ENCODE assay signal across 25 cellular contexts in the genomic region with DNA sequence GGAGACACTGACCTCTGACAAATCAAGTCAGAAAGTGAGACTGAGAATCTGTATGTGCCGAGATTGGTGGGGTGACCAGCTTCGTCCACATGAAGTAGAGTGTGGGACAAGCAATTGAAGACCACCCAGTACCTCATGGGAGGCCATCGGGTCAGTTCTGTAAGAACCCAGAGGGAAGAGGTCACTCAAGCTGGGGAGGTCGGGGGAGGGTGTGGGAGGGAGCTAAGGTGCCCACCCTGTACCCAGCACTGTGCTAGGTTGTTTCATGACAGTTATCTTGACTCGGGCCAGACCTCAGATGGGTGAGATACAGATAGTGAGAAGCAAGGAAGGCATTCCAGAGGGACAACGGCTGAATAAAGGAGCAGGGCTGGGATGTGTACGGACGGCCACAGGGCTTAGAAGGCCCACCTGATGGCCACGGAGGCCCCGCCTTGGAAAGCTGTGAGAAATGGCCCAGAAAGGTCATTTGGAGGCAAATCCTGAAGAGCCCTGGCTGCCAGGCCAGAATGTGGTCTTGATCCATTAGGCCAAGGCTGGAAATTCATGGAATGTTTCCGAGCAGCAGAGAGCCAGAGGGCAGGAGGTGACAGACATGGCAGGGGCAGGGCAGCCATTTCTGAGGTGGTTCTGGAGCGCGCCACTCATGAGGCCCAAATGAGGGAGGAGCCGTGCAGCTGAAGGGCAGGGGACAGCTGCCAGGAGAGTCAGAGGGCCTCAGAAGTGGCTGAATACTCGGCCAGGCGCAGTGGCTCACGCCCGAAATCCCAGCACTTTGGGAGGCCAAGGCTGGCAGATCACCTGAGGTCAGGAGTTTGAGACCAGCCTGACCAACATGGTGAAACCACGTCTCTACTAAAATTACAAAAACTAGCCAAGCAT. TPM values are rescaled to one million over a fixed set of nuclear protein-coding genes. Genes with fewer than 3 reads are reported as not detected.
A peak's percentile ranks its signal among the peaks of the same experiment; 100 is the strongest.
DNase-seq lines count a peak whose midpoint lies in the region; ATAC-seq and TF ChIP-seq lines count a peak whose summit lies in the region.
"Had no signal": no experiment of that assay in that cellular context is flagged by ENCODE, and none has a peak within 500 bp of the region (broad histone marks: within the 10 kb centered on the region; RNA-seq: fewer than 3 reads in every experiment).

No MANE protein-coding gene starts in this region.

- peaks cover 2% of the 10 kb centered on the region for H3K4me1 Mint-ChIP-seq in activated naive CD8-positive, alpha-beta T cell (ENCODE audit: low read depth)
- H3K4me1 Mint-ChIP-seq in activated naive CD8-positive, alpha-beta T cell treated with anti-CD3 and anti-CD28 coated beads for 36 hours, result peaks cover 5% of the 10 kb centered on the region
- peaks cover 29% of the 10 kb centered on the region for H3K4me1 Mint-ChIP-seq in WTC11

- H3K27ac ChIP-seq in mesenchymal stem cell (ENCODE audit: low read length, poor library complexity, severe bottlenecking) (no peak overlapping the region), upper lobe of right lung (no peak overlapping the region)
- H3K27ac ChIP-seq: adrenal gland, epithelial cell of prostate, suprapubic skin, vagina had no signal

- H3K4me3 ChIP-seq in mesenchymal stem cell (ENCODE audit: insufficient read depth in 1 of 2, low read depth in 1 of 2, low read length in 2 of 2) (no peak overlapping the region), upper lobe of right lung (no peak overlapping the region)
- H3K4me3 ChIP-seq: adrenal gland, MG63, suprapubic skin, vagina had no signal

- H2AK5ac ChIP-seq in mesenchymal stem cell (ENCODE audit: low read length, severe bottlenecking), result peak overlapping the region; percentile 23

- H3K9me3 ChIP-seq in mesenchymal stem cell (ENCODE audit: control insufficient read depth, low read length) (no peaks in the 10 kb centered on the region), upper lobe of right lung (no peaks in the 10 kb centered on the region)
- H3K9me3 ChIP-seq: adrenal gland, BE2C, MG63, suprapubic skin, vagina had no signal

- no peak overlapping the region for H2BK5ac ChIP-seq in mesenchymal stem cell (ENCODE audit: low read depth, low read length, poor library complexity, severe bottlenecking)

- no peaks in the 10 kb centered on the region for H3K9me3 Mint-ChIP-seq in activated naive CD8-positive, alpha-beta T cell (ENCODE audit: low read depth)
- H3K9me3 Mint-ChIP-seq in activated naive CD8-positive, alpha-beta T cell treated with anti-CD3 and anti-CD28 coated beads for 36 hours, result no peaks in the 10 kb centered on the region
- no peaks in the 10 kb centered on the region for H3K9me3 Mint-ChIP-seq in WTC11
- H3K9me3 Mint-ChIP-seq: activated CD4-positive, alpha-beta memory T cell treated with anti-CD3 and anti-CD28 coated beads, Interleukin-2, amount 10 ng/mL, durations not matched to agents 7 days and 5 days; brain had no signal

- no peak overlapping the region for H3K14ac ChIP-seq in mesenchymal stem cell (ENCODE audit: low read length in 2 of 2)

- intact Hi-C loops in upper lobe of right lung (cut with DNase I), result no loop called here

- 87% methylated on average over 18 of the region's 19 CpGs for WGBS in mesenchymal stem cell

- no peak overlapping the region for H3K4ac ChIP-seq in mesenchymal stem cell (ENCODE audit: low read depth in 1 of 2, low read length in 2 of 2)

- H3K23ac ChIP-seq in mesenchymal stem cell (ENCODE audit: low read length in 2 of 2), result no peak overlapping the region

- no peak overlapping the region for H4K91ac ChIP-seq in mesenchymal stem cell (ENCODE audit: low read length)

- H4K8ac ChIP-seq in mesenchymal stem cell (ENCODE audit: low read length), result no peak overlapping the region

- H3K4me1 ChIP-seq in mesenchymal stem cell (ENCODE audit: control insufficient read depth, insufficient read depth, low read depth, low read length), result peaks cover 31% of the 10 kb centered on the region
- no peaks in the 10 kb centered on the region for H3K4me1 ChIP-seq in upper lobe of right lung
- H3K4me1 ChIP-seq: BE2C, suprapubic skin had no signal

- no peak overlapping the region for H2BK120ac ChIP-seq in mesenchymal stem cell (ENCODE audit: low read depth, low read length)

- peak overlapping the region; percentile 16 for H3K27ac Mint-ChIP-seq in activated naive CD8-positive, alpha-beta T cell
- H3K27ac Mint-ChIP-seq in activated naive CD8-positive, alpha-beta T cell treated with anti-CD3 and anti-CD28 coated beads for 36 hours, result no peak overlapping the region
- H3K27ac Mint-ChIP-seq in WTC11, result peak overlapping the region; percentile 20; the same call in 1 of the 2 replicates
- H3K27ac Mint-ChIP-seq: activated CD4-positive, alpha-beta memory T cell treated with anti-CD3 and anti-CD28 coated beads, Interleukin-2, amount 10 ng/mL, durations not matched to agents 7 days and 5 days; progenitor cell of endocrine pancreas had no signal

- CTCF ChIA-PET in WTC11 (lab: Charles Lee), result interaction anchor here (0.7 to 6.9 kb wide), 9 partner anchors 10 to 396 kb away, joined by 3 to 73 read pairs (median 4); partner anchors contain the start of genes ACSS2, EDEM2 and MMP24

- H3K27me3 Mint-ChIP-seq in activated naive CD8-positive, alpha-beta T cell, result no peaks in the 10 kb centered on the region
- H3K27me3 Mint-ChIP-seq in activated naive CD8-positive, alpha-beta T cell treated with anti-CD3 and anti-CD28 coated beads for 36 hours, result no peaks in the 10 kb centered on the region
- no peaks in the 10 kb centered on the region for H3K27me3 Mint-ChIP-seq in WTC11 (ENCODE audit: low read depth)
- H3K27me3 Mint-ChIP-seq: activated CD4-positive, alpha-beta memory T cell treated with anti-CD3 and anti-CD28 coated beads, Interleukin-2, amount 10 ng/mL, durations not matched to agents 7 days and 5 days; brain; progenitor cell of endocrine pancreas had no signal

- POLR2A ChIA-PET in WTC11 (lab: Charles Lee), result interaction anchor here (1.0 kb wide), 1 partner anchor 178 kb away, joined by 3 read pairs; the partner anchor contains the start of gene TRPC4AP

- no peaks in the 10 kb centered on the region for H3K36me3 Mint-ChIP-seq in activated naive CD8-positive, alpha-beta T cell
- peaks cover 3% of the 10 kb centered on the region for H3K36me3 Mint-ChIP-seq in activated naive CD8-positive, alpha-beta T cell treated with anti-CD3 and anti-CD28 coated beads for 36 hours
- no peaks in the 10 kb centered on the region for H3K36me3 Mint-ChIP-seq in WTC11

- ATAC-seq in WTC11 (no peak), upper lobe of right lung (peak; percentile 22), HG02610 (IDR thresholded peaks at IDR 0.05; ENCODE audit: unreplicated experiment) (no peak)
- no peak for ATAC-seq in stimulated activated naive CD8-positive, alpha-beta T cell treated with anti-CD3 and anti-CD28 coated beads, Interleukin-15, Interleukin-2, amounts not matched to agents 100 U/mL and 50 U/mL, for 24 hours

- no peak overlapping the region for H2BK15ac ChIP-seq in mesenchymal stem cell (ENCODE audit: low read depth, poor library complexity, severe bottlenecking)

- H2BK12ac ChIP-seq in mesenchymal stem cell (ENCODE audit: low read length in 2 of 2), result no peak overlapping the region

- H3K4me2 ChIP-seq in mesenchymal stem cell (ENCODE audit: low read length, poor library complexity, severe bottlenecking), result no peak overlapping the region

- peaks cover 5% of the 10 kb centered on the region for H3K79me1 ChIP-seq in mesenchymal stem cell (replicated peaks; ENCODE audit: low read length, poor library complexity, severe bottlenecking)

- no peaks in the 10 kb centered on the region for H3K27me3 ChIP-seq in mesenchymal stem cell (ENCODE audit: control insufficient read depth in 1 of 2, insufficient read depth in 1 of 2, low read length in 2 of 2)
- no peaks in the 10 kb centered on the region for H3K27me3 ChIP-seq in upper lobe of right lung
- H3K27me3 ChIP-seq: adrenal gland, BE2C, MG63, suprapubic skin, vagina had no signal

- peaks cover 54 to 61% of the 10 kb centered on the region in 2 experiments for H3K36me3 ChIP-seq in mesenchymal stem cell (ENCODE audit: control insufficient read depth in 1 of 2, insufficient read depth in 2 of 2, low read depth in 1 of 2, low read length in 2 of 2)
- peaks cover 67% of the 10 kb centered on the region for H3K36me3 ChIP-seq in upper lobe of right lung
- H3K36me3 ChIP-seq: BE2C had no signal

- TF ChIP-seq CTCF in WTC11 (IDR thresholded peaks at IDR 0.05) (no peak), upper lobe of right lung (IDR thresholded peaks at IDR 0.05) (no peak)

- no peak overlapping the region for H3K9ac ChIP-seq in mesenchymal stem cell (ENCODE audit: low read length)

- H2AFZ ChIP-seq in mesenchymal stem cell (ENCODE audit: low read depth, low read length), result no peak overlapping the region

- H3K18ac ChIP-seq in mesenchymal stem cell (ENCODE audit: low read depth in 1 of 2, low read length in 2 of 2), result no peak overlapping the region

- H3K4me3 Mint-ChIP-seq in activated naive CD8-positive, alpha-beta T cell, result no peak overlapping the region
- H3K4me3 Mint-ChIP-seq in activated naive CD8-positive, alpha-beta T cell treated with anti-CD3 and anti-CD28 coated beads for 36 hours, result no peak overlapping the region
- H3K4me3 Mint-ChIP-seq in WTC11, result no peak overlapping the region
- H3K4me3 Mint-ChIP-seq: activated CD4-positive, alpha-beta memory T cell treated with anti-CD3 and anti-CD28 coated beads, Interleukin-2, amount 10 ng/mL, durations not matched to agents 7 days and 5 days had no signal

- no peak for DNase-seq in activated naive CD8-positive, alpha-beta T cell treated with anti-CD3 and anti-CD28 coated beads for 36 hours
- DNase-seq in WTC11 (ENCODE audit: low spot score), result no peak
- no peak for DNase-seq in mesenchymal stem cell
- DNase-seq in upper lobe of right lung, result no peak
- DNase-seq in SW 1271 (lab: John Stamatoyannopoulos, UW), result no peak
- no peak for DNase-seq in stimulated activated naive CD8-positive, alpha-beta T cell treated with anti-CD3 and anti-CD28 coated beads, Interleukin-15, Interleukin-2, amounts not matched to agents 100 U/mL and 50 U/mL, for 24 hours
- DNase-seq: activated CD4-positive, CD25-positive, alpha-beta regulatory T cell treated with anti-CD3 and anti-CD28 coated beads, Interleukin-2, amount 50 U/mL, for 72 hours; BE2C; GF-D8; glutamatergic neuron; NCI-H1105 treated with DMSO at 0.1 percent for 48 hours; SIG-M5 had no signal

RNA-seq across cellular contexts. Expression of gene MMP24OS, which starts 7.7 kb away (rescaled TPM):
- 10 to 100 TPM; 27.2 to 27.4 TPM for total RNA-seq in activated naive CD8-positive, alpha-beta T cell treated with anti-CD3 and anti-CD28 coated beads for 36 hours
- total RNA-seq in WTC11 (2021) (44.0 to 50.6 TPM (median 44.9 TPM) in 3 replicates), upper lobe of right lung (85.2 TPM)
- polyA plus RNA-seq in mesenchymal stem cell (2013, experiment 1 of 2), result 114 TPM
- polyA plus RNA-seq in mesenchymal stem cell (2013, experiment 2 of 2), result 114 TPM

RNA-seq across cellular contexts. Expression of gene EIF6, which starts 14.3 kb away (rescaled TPM):
- total RNA-seq in activated naive CD8-positive, alpha-beta T cell treated with anti-CD3 and anti-CD28 coated beads for 36 hours, result 100 to 1,000 TPM; 172 to 179 TPM
- total RNA-seq in WTC11 (2021), result 130 to 157 TPM (median 133 TPM) in 3 replicates
- polyA plus RNA-seq in mesenchymal stem cell (2013, experiment 1 of 2), result 110 TPM
- polyA plus RNA-seq in mesenchymal stem cell (2013, experiment 2 of 2), result 112 TPM
- 78.8 TPM for total RNA-seq in upper lobe of right lung

RNA-seq across cellular contexts. Expression of gene FAM83C, which starts 22.0 kb away (rescaled TPM):
- not detected for total RNA-seq in activated naive CD8-positive, alpha-beta T cell treated with anti-CD3 and anti-CD28 coated beads for 36 hours
- not detected in 3 replicates for total RNA-seq in WTC11 (2021)
- not detected for polyA plus RNA-seq in mesenchymal stem cell (2013, experiment 1 of 2)
- polyA plus RNA-seq in mesenchymal stem cell (2013, experiment 2 of 2), result not detected
- total RNA-seq in upper lobe of right lung, result not detected
- total RNA-seq: activated CD4-positive, alpha-beta memory T cell treated with anti-CD3 and anti-CD28 coated beads, Interleukin-2, amount 10 ng/mL, durations not matched to agents 7 days and 5 days; adrenal gland; H7; lung microvascular endothelial cell; progenitor cell of endocrine pancreas; sciatic nerve had no signal

RNA-seq across cellular contexts. Expression of gene MMP24, which starts 43.8 kb away (rescaled TPM):
- total RNA-seq in activated naive CD8-positive, alpha-beta T cell treated with anti-CD3 and anti-CD28 coated beads for 36 hours, result not detected
- total RNA-seq in WTC11 (2021), result 6.6 to 16.8 TPM (median 7.2 TPM) in 3 replicates
- polyA plus RNA-seq in mesenchymal stem cell (2013, experiment 1 of 2), result 0.01 TPM
- polyA plus RNA-seq in mesenchymal stem cell (2013, experiment 2 of 2), result 0.01 TPM
- total RNA-seq in upper lobe of right lung, result 13.0 TPM
- total RNA-seq: activated CD4-positive, alpha-beta memory T cell treated with anti-CD3 and anti-CD28 coated beads, Interleukin-2, amount 10 ng/mL, durations not matched to agents 7 days and 5 days had no signal
